ENCODE assay signal across 1 cellular context in genomic region chr17:15023589-15023988, GRCh38.
TF ChIP-seq lines count a peak whose summit lies in the region.

No MANE protein-coding gene starts in this region.

TF ChIP-seq in GM23338, 12 proteins besides CTCF, POLR2A, EP300 and RAD21:
- TF ChIP-seq ETS1 (IDR thresholded peaks at IDR 0.05) = no peak
- no peak for TF ChIP-seq EZH2 (IDR thresholded peaks at IDR 0.05; ENCODE audit: low read depth, unreplicated experiment)
- no peak for TF ChIP-seq ZNF114 (CRISPR knock-in tag; IDR thresholded peaks at IDR 0.05)
